Comparison of ENCODE assay signal across 12 cellular contexts in the genomic region with DNA sequence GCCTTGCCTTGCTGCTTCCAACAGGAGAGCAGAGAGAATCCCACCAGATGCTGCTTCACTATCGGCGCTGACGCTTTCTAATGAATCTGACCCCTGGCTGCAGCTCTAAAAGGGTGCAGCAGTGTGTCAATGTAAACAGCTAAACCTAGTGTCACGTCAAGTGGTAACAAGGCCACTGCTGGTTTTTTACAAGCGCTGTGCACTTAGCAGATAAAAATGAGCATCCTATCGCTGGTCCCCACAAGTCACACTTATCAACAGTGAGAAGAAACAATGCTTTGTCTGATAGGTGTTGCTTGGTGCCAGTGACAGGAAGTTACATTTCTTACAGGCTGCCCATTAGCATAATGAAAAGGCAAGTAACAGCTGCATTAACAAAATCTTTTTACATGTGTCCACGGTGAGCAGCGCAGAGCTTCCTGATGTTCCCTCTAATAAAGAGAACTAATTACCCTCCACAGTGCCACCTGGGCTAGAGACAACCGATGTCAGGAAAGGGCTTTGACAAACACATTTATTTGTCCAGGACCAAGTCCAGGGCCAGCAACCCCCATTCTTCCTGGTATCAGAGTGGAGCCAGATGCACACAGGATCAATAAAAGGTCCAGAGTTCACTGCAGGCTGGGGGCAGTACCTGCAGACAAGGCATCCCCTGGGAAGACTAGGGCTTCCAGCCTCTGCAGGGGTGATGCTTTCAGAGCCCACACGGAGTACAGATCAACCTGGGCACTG.
DNase-seq lines count a peak whose midpoint lies in the region; ATAC-seq and TF ChIP-seq lines count a peak whose summit lies in the region.
"Had no signal": no experiment of that assay in that cellular context is flagged by ENCODE, and none has a peak within 500 bp of the region (broad histone marks: within the 10 kb centered on the region; RNA-seq: fewer than 3 reads in every experiment).

No MANE protein-coding gene starts in this region.

- TF ChIP-seq CTCF in endothelial cell (IDR thresholded peaks at IDR 0.05; ENCODE audit: unreplicated experiment) (no peak), progenitor cell of endocrine pancreas (IDR thresholded peaks at IDR 0.05; ENCODE audit: unreplicated experiment) (peak; percentile 13), omental fat pad (IDR thresholded peaks at IDR 0.05) (no peak)

- no peaks in the 10 kb centered on the region for H3K9me3 Mint-ChIP-seq in endothelial cell (ENCODE audit: unreplicated experiment)
- no peaks in the 10 kb centered on the region for H3K9me3 Mint-ChIP-seq in progenitor cell of endocrine pancreas (ENCODE audit: low read depth)
- H3K9me3 Mint-ChIP-seq: T-cell had no signal

- no peak overlapping the region for H3K4me3 Mint-ChIP-seq in endothelial cell (ENCODE audit: unreplicated experiment)
- H3K4me3 Mint-ChIP-seq in progenitor cell of endocrine pancreas (ENCODE audit: low read depth) = peak overlapping the region; percentile 55
- H3K4me3 Mint-ChIP-seq: T-cell had no signal

- DNase-seq in NCI-H82 (lab: John Stamatoyannopoulos, UW) = peak; percentile 42
- no peak for DNase-seq in NCI-H82 treated with DMSO at 0.1 percent for 48 hours (lab: John Stamatoyannopoulos, UW; ENCODE audit: unreplicated experiment)
- DNase-seq in NCI-H526 treated with DMSO at 0.1 percent for 48 hours (lab: John Stamatoyannopoulos, UW) = peak; percentile 68
- DNase-seq in endothelial cell (ENCODE audit: low spot score) = no peak
- peak; percentile 37 for DNase-seq in progenitor cell of endocrine pancreas (ENCODE audit: low spot score, unreplicated experiment)
- no peak for DNase-seq in omental fat pad (ENCODE audit: low spot score)
- DNase-seq in HK-2 (ENCODE audit: unreplicated experiment) = no peak
- DNase-seq: amygdala, NCI-H2107 had no signal

- H3K4me1 Mint-ChIP-seq in endothelial cell (ENCODE audit: unreplicated experiment) (peaks cover 26% of the 10 kb centered on the region), progenitor cell of endocrine pancreas (ENCODE audit: low read depth) (peaks cover 37% of the 10 kb centered on the region)
- H3K4me1 Mint-ChIP-seq: T-cell had no signal

- H3K27me3 Mint-ChIP-seq in endothelial cell (ENCODE audit: unreplicated experiment) (peaks cover 12% of the 10 kb centered on the region), progenitor cell of endocrine pancreas (no peaks in the 10 kb centered on the region)
- H3K27me3 Mint-ChIP-seq: T-cell had no signal

- no peak for ATAC-seq in HG02973 (IDR thresholded peaks at IDR 0.05; ENCODE audit: unreplicated experiment)
- no peak for ATAC-seq in omental fat pad (ENCODE audit: low FRiP score)
- ATAC-seq: A549, T-cell had no signal

- H3K36me3 Mint-ChIP-seq in endothelial cell (ENCODE audit: low read depth, unreplicated experiment) (no peaks in the 10 kb centered on the region), progenitor cell of endocrine pancreas (ENCODE audit: insufficient read depth) (peaks cover 3% of the 10 kb centered on the region)
- H3K36me3 Mint-ChIP-seq: T-cell had no signal

- H3K27ac Mint-ChIP-seq in endothelial cell (ENCODE audit: unreplicated experiment) (peak overlapping the region; percentile 4), progenitor cell of endocrine pancreas (peak overlapping the region; percentile 74)
- H3K27ac Mint-ChIP-seq: T-cell had no signal

Comparison
In these comparisons a context has a peak if more than half of its experiments do, and no peak if none do; other contexts are left out.
1. DNase-seq: peak in NCI-H82 (single experiment), NCI-H526 treated with DMSO at 0.1 percent for 48 hours (single experiment) and progenitor cell of endocrine pancreas (single experiment); none in NCI-H82 treated with DMSO at 0.1 percent for 48 hours (single experiment), endothelial cell (single experiment), omental fat pad (single experiment) and HK-2 (single experiment).